In the genomic region with DNA sequence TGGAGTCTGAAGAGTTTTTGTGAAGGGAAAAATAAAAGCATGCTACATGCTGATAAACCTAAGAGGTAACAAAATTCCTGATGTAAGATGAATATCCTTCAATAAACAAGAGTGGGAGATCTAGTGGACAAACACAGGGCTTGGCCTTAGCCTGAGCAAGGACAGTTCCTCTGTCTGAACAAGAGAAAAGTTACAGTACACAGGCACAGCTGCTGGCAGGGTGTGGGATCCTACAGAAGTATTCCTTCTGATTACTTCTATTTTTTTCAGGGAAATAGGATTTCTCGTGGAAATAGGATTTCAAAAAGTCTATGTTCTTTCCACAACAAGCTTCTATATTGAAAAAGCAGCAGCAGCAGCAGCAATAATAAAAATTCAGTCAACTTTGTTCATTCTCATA, we compare ENCODE assay signal across 17 cellular contexts.
"Had no signal": no experiment of that assay in that cellular context is flagged by ENCODE, and none has a peak within 500 bp of the region (broad histone marks: within the 10 kb centered on the region; RNA-seq: fewer than 3 reads in every experiment).

No MANE protein-coding gene starts in this region.

- H3K27me3 ChIP-seq: hepatocyte, neutrophil, right atrium auricular region, tibial nerve, vagina had no signal

- H3K4me3 ChIP-seq: hepatocyte, right atrium auricular region, tibial nerve, vagina had no signal

- DNase-seq: activated CD4-positive, alpha-beta T cell treated with anti-CD3 and anti-CD28 coated beads, Interleukin-2, amount 10 ng/mL, durations not matched to agents 7 days and 5 days; activated CD8-positive, alpha-beta memory T cell treated with anti-CD3 and anti-CD28 coated beads for 24 hours; activated gamma-delta T cell treated with Interleukin-2 at 50 U/mL for 16 hours; amygdala; mammary epithelial cell; naive B cell; small intestine; stimulated activated CD4-positive, alpha-beta T cell treated with anti-CD3 and anti-CD28 coated beads, Interleukin-4, amount 100 ng/mL, for 4 hours; stimulated activated CD8-positive, alpha-beta memory T cell treated with anti-CD3 and anti-CD28 coated beads, Interleukin-4, amount 100 ng/mL, for 48 hours; stimulated activated naive CD4-positive, alpha-beta T cell treated with Interleukin-2 at 50 U/mL for 16 hours; substantia nigra had no signal

- H3K79me2 ChIP-seq: hepatocyte had no signal

- H3K4me1 ChIP-seq: right atrium auricular region, tibial nerve, vagina had no signal

- H3K9me3 ChIP-seq: neutrophil, right atrium auricular region, tibial nerve, vagina had no signal

- H3K27ac ChIP-seq: hepatocyte, neutrophil, right atrium auricular region, tibial nerve, vagina had no signal

- H3K4me2 ChIP-seq: hepatocyte had no signal

- ATAC-seq: left lobe of liver had no signal

- H2AFZ ChIP-seq: hepatocyte had no signal
